ENCODE assay signal across 14 cellular contexts in the genomic region with DNA sequence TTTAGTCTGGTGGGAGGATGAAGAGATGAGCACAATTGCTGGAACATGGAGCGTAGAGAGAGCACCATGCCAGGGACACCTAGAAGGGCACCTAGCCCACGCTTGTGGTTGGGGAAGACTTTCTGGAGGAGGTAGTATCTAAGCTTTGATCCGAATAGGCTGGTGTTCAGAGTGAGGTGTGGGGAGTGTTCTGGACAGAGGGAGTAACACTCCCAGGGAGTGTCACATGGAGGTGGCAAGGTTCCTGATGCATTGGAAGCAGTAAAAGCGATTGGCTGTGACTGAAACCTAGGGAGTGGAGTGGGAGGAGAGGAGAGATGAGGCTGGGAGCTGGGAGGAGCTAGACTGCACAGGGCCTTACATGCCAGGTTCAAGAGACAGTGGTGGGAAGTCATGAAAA.
"Had no signal": no experiment of that assay in that cellular context is flagged by ENCODE, and none has a peak within 500 bp of the region (broad histone marks: within the 10 kb centered on the region; RNA-seq: fewer than 3 reads in every experiment).

No MANE protein-coding gene starts in this region.

- H3K27me3 ChIP-seq: foreskin keratinocyte, testis, upper lobe of right lung had no signal

- H3K27ac Mint-ChIP-seq: activated naive CD8-positive, alpha-beta T cell; T-helper 2 cell treated with Interferon-gamma antibody and Interleukin-4, amounts not matched to agents 5 μg/mL and 100 μg/mL, for 36 hours had no signal

- H3K9me3 ChIP-seq: psoas muscle, testis, upper lobe of right lung had no signal

- FAIRE-seq: bronchial epithelial cell, colon had no signal

- H3K4me1 ChIP-seq: foreskin keratinocyte, upper lobe of right lung had no signal

- ATAC-seq: activated T-cell treated with anti-CD3 and anti-CD28 coated beads, Interleukin-2, amount 50 U/mL, for 4 hours; foreskin keratinocyte; psoas muscle; upper lobe of right lung had no signal

- H3K4me3 ChIP-seq: psoas muscle, testis, upper lobe of right lung had no signal

- H3K4me3 Mint-ChIP-seq: activated naive CD8-positive, alpha-beta T cell; activated T-cell treated with anti-CD3 and anti-CD28 coated beads, Interleukin-2, amount 50 U/mL, for 4 hours; T-helper 2 cell treated with Interferon-gamma antibody and Interleukin-4, amounts not matched to agents 5 μg/mL and 100 μg/mL, for 36 hours had no signal

- H3K27ac ChIP-seq: foreskin keratinocyte, psoas muscle, testis, upper lobe of right lung had no signal

- H3K36me3 Mint-ChIP-seq: activated naive CD8-positive, alpha-beta T cell had no signal

- H3K36me3 ChIP-seq: upper lobe of right lung had no signal

- DNase-seq: activated CD4-positive, alpha-beta T cell treated with anti-CD3 and anti-CD28 coated beads for 1 hour; activated CD4-positive, alpha-beta T cell treated with anti-CD3 and anti-CD28 coated beads, Interleukin-2, amount 50 U/mL, for 48 hours; activated gamma-delta T cell; activated T-cell treated with anti-CD3 and anti-CD28 coated beads, Interleukin-2, amount 50 U/mL, for 4 hours; foreskin keratinocyte; psoas muscle; stimulated activated CD4-positive, alpha-beta T cell treated with anti-CD3 and anti-CD28 coated beads, Interleukin-12 subunit alpha, Interleukin-12 subunit beta, amount 100 ng/mL, for 4 hours; stimulated activated naive CD4-positive, alpha-beta T cell treated with Interleukin-2 at 50 U/mL for 16 hours; testis; upper lobe of right lung had no signal

- H3K9me3 Mint-ChIP-seq: activated T-cell treated with anti-CD3 and anti-CD28 coated beads, Interleukin-2, amount 50 U/mL, for 4 hours; T-helper 2 cell treated with Interferon-gamma antibody and Interleukin-4, amounts not matched to agents 5 μg/mL and 100 μg/mL, for 36 hours had no signal
